Comparison of ENCODE assay signal across 7 cellular contexts in genomic region chr16:67878846-67879245, GRCh38. TPM values are rescaled to one million over a fixed set of nuclear protein-coding genes. Genes with fewer than 3 reads are reported as not detected.
"Had no signal": no experiment of that assay in that cellular context is flagged by ENCODE, and none has a peak within 500 bp of the region (broad histone marks: within the 10 kb centered on the region; RNA-seq: fewer than 3 reads in every experiment).

No MANE protein-coding gene starts in this region.

- H3K9ac ChIP-seq: GM23248, KMS-11 had no signal

- H3K4me2 ChIP-seq: KMS-11 had no signal

- H3K9me3 ChIP-seq: HAP-1 had no signal

- ATAC-seq: HCT116 had no signal

- H3K4me3 ChIP-seq: GM23248, HAP-1 had no signal

- H3K27ac ChIP-seq: GM23248, KMS-11 had no signal

- H2AFZ ChIP-seq: GM23248 had no signal

- DNase-seq: GM23248, GOT3, KBM-7 had no signal

RNA-seq across cellular contexts. Expression of gene NRN1L, which starts 5.8 kb away (rescaled TPM):
- total RNA-seq: GM23248, H4 had no signal
- polyA plus RNA-seq: GM23248 had no signal
